In genomic region chr7:27066148-27066547, GRCh38 we compare ENCODE assay signal across 21 cellular contexts. TPM values are rescaled to one million over a fixed set of nuclear protein-coding genes. Genes with fewer than 3 reads are reported as not detected.
A peak's percentile ranks its signal among the peaks of the same experiment; 100 is the strongest.
DNase-seq lines count a peak whose midpoint lies in the region; ATAC-seq and TF ChIP-seq lines count a peak whose summit lies in the region.
"Had no signal": no experiment of that assay in that cellular context is flagged by ENCODE, and none has a peak within 500 bp of the region (broad histone marks: within the 10 kb centered on the region; RNA-seq: fewer than 3 reads in every experiment).

No MANE protein-coding gene starts in this region.

- H3K27ac Mint-ChIP-seq in Calu3 (ENCODE audit: unreplicated experiment), result no peak overlapping the region
- H3K27ac Mint-ChIP-seq: activated CD4-positive, alpha-beta memory T cell treated with anti-CD3 and anti-CD28 coated beads, Interleukin-2, amount 10 ng/mL, durations not matched to agents 7 days and 5 days; activated naive CD8-positive, alpha-beta T cell treated with anti-CD3 and anti-CD28 coated beads, Interleukin-2, amount 10 ng/mL, durations not matched to agents 7 days and 5 days; activated T-cell treated with anti-CD3 and anti-CD28 coated beads, Interleukin-2, amount 50 U/mL, for 72 hours; immature natural killer cell; nephron progenitor cell had no signal

- H3K27me3 ChIP-seq in A673 (replicated peaks; ENCODE audit: insufficient read depth, low read depth, low read length, poor library complexity) (peaks cover under 1% of the 10 kb centered on the region), body of pancreas (no peaks in the 10 kb centered on the region)
- H3K27me3 ChIP-seq: vagina had no signal

- H3K27ac ChIP-seq in A673 (ENCODE audit: low read depth, low read length, poor library complexity, severe bottlenecking) (no peak overlapping the region), body of pancreas (no peak overlapping the region)
- H3K27ac ChIP-seq: vagina, VCaP had no signal

- BruUV-seq in A673 (replicated peaks; lab: Mats Ljungman, UMichigan) (no TSS peak), Calu3 (replicated peaks; lab: Mats Ljungman, UMichigan) (no TSS peak)

- intact Hi-C loops in A673 (cut with micrococcal nuclease; ENCODE audit: unreplicated experiment) (no loop called here), Calu3 (cut with micrococcal nuclease; ENCODE audit: unreplicated experiment) (no loop called here), body of pancreas (cut with DNase I) (no loop called here)

- no peak for ATAC-seq in body of pancreas
- ATAC-seq: activated T-cell treated with anti-CD3 and anti-CD28 coated beads, Interleukin-2, amount 50 U/mL, for 72 hours had no signal

- TF ChIP-seq CTCF in A673 (conservative IDR thresholded peaks at IDR 0.05; ENCODE audit: low read depth, low read length) (no peak), fibroblast of the aortic adventitia (IDR thresholded peaks at IDR 0.05; ENCODE audit: insufficient read depth, low read length) (no peak), Calu3 (IDR thresholded peaks at IDR 0.05; ENCODE audit: unreplicated experiment) (no peak), body of pancreas (IDR thresholded peaks at IDR 0.05) (no peak)

- TF ChIP-seq POLR2A in body of pancreas (IDR thresholded peaks at IDR 0.05), result no peak

- no peaks in the 10 kb centered on the region for H3K4me1 ChIP-seq in A673 (ENCODE audit: insufficient read depth, low read length, poor library complexity, severe bottlenecking)
- H3K4me1 ChIP-seq in body of pancreas, result no peaks in the 10 kb centered on the region
- H3K4me1 ChIP-seq: vagina had no signal

- H3K4me3 ChIP-seq in A673 (ENCODE audit: low read depth, low read length, poor library complexity, severe bottlenecking) (no peak overlapping the region), fibroblast of the aortic adventitia (ENCODE audit: low read depth, low read length) (no peak overlapping the region), body of pancreas (no peak overlapping the region)
- H3K4me3 ChIP-seq: vagina had no signal

- CTCF ChIA-PET in A673 (lab: Charles Lee) (no interaction called here), Calu3 (lab: Charles Lee) (interaction anchor here (0.9 kb wide), 1 partner anchor 18 kb away, joined by 3 read pairs; no protein-coding TSS in a partner anchor)

- no peaks in the 10 kb centered on the region for H3K36me3 Mint-ChIP-seq in Calu3 (ENCODE audit: insufficient read depth, unreplicated experiment)
- H3K36me3 Mint-ChIP-seq: activated naive CD8-positive, alpha-beta T cell treated with anti-CD3 and anti-CD28 coated beads, Interleukin-2, amount 10 ng/mL, durations not matched to agents 7 days and 5 days; immature natural killer cell had no signal

- H3K27me3 Mint-ChIP-seq in Calu3 (ENCODE audit: unreplicated experiment), result no peaks in the 10 kb centered on the region

- H3K9me3 Mint-ChIP-seq in Calu3 (ENCODE audit: low read depth, unreplicated experiment), result no peaks in the 10 kb centered on the region
- H3K9me3 Mint-ChIP-seq: activated CD4-positive, alpha-beta memory T cell treated with anti-CD3 and anti-CD28 coated beads, Interleukin-2, amount 10 ng/mL, durations not matched to agents 7 days and 5 days; activated naive CD8-positive, alpha-beta T cell treated with anti-CD3 and anti-CD28 coated beads, Interleukin-2, amount 10 ng/mL, durations not matched to agents 7 days and 5 days; activated T-cell treated with anti-CD3 and anti-CD28 coated beads, Interleukin-2, amount 50 U/mL, for 72 hours; central memory CD8-positive, alpha-beta T cell; immature natural killer cell; nephron progenitor cell had no signal

- no peak overlapping the region for H3K4me3 Mint-ChIP-seq in Calu3 (ENCODE audit: low read depth, unreplicated experiment)
- H3K4me3 Mint-ChIP-seq: activated CD4-positive, alpha-beta memory T cell treated with anti-CD3 and anti-CD28 coated beads, Interleukin-2, amount 10 ng/mL, durations not matched to agents 7 days and 5 days; activated naive CD8-positive, alpha-beta T cell treated with anti-CD3 and anti-CD28 coated beads, Interleukin-2, amount 10 ng/mL, durations not matched to agents 7 days and 5 days; activated T-cell treated with anti-CD3 and anti-CD28 coated beads, Interleukin-2, amount 50 U/mL, for 72 hours; central memory CD8-positive, alpha-beta T cell; immature natural killer cell; nephron progenitor cell had no signal

- peaks cover 15% of the 10 kb centered on the region for H3K4me1 Mint-ChIP-seq in Calu3 (ENCODE audit: low read depth, unreplicated experiment)
- H3K4me1 Mint-ChIP-seq: activated CD4-positive, alpha-beta memory T cell treated with anti-CD3 and anti-CD28 coated beads, Interleukin-2, amount 10 ng/mL, durations not matched to agents 7 days and 5 days; central memory CD8-positive, alpha-beta T cell; immature natural killer cell had no signal

- DNase-seq in A673 (ENCODE audit: low spot score) (peak; percentile 2), H4 (ENCODE audit: low spot score) (peak; percentile 60), RPMI7951 (ENCODE audit: low read depth) (peak; percentile 81), fibroblast of the aortic adventitia (ENCODE audit: low read depth) (peak; percentile 37), Calu3 (no peak), OCI-M1 (lab: John Stamatoyannopoulos, UW) (no peak), body of pancreas (no peak), T1000 (lab: John Stamatoyannopoulos, UW) (no peak)
- DNase-seq: activated CD4-positive, alpha-beta memory T cell treated with anti-CD3 and anti-CD28 coated beads, Interleukin-2, amount 10 ng/mL, durations not matched to agents 7 days and 5 days; activated naive CD8-positive, alpha-beta T cell treated with anti-CD3 and anti-CD28 coated beads, Interleukin-2, amount 10 ng/mL, durations not matched to agents 7 days and 5 days; activated T-cell treated with anti-CD3 and anti-CD28 coated beads, Interleukin-2, amount 50 U/mL, for 72 hours; effector CD8-positive, alpha-beta T cell; immature natural killer cell; mesendoderm; NCI-H2081; NCI-H526; nephron progenitor cell; SW 1271 had no signal

- H3K36me3 ChIP-seq in A673 (ENCODE audit: insufficient read depth, low read length, poor library complexity, severe bottlenecking), result no peaks in the 10 kb centered on the region
- no peaks in the 10 kb centered on the region for H3K36me3 ChIP-seq in body of pancreas (replicated peaks in 1 of 2; ENCODE audit: insufficient read depth in 1 of 2, low read depth in 2 of 2)
- H3K36me3 ChIP-seq: vagina had no signal

- H3K9me3 ChIP-seq in A673 (ENCODE audit: low read depth, low read length, poor library complexity, severe bottlenecking), result no peaks in the 10 kb centered on the region
- no peaks in the 10 kb centered on the region for H3K9me3 ChIP-seq in body of pancreas
- H3K9me3 ChIP-seq: vagina had no signal

- POLR2A ChIA-PET in A673 (lab: Charles Lee; ENCODE audit: low non-redundant PET), result no interaction called here

- WGBS in body of pancreas, 2 donors, result 50 to 60% methylated on average over 3 of the region's 3 CpGs

RNA-seq across cellular contexts. Expression of gene HOXA1, which starts 29.7 kb away (rescaled TPM):
- total RNA-seq in A673 (2021), result not detected in 2 replicates
- 1.2 and 3.0 TPM in 2 replicates for total RNA-seq in H4 (2014; rRNA removed; shearing (Covaris generic))
- 6.2 and 7.3 TPM in 2 replicates for total RNA-seq in RPMI7951 (2014; rRNA removed; shearing (Covaris generic))
- 0.72 TPM in 1 of 2 replicates, not detected in the other for total RNA-seq in fibroblast of the aortic adventitia (ENCODE audit: low replicate concordance)
- total RNA-seq in Calu3 (2022), result 0.24 and 0.44 TPM in 2 replicates
- not detected for total RNA-seq in body of pancreas

RNA-seq across cellular contexts. Expression of gene HOXA2, which starts 36.3 kb away (rescaled TPM):
- total RNA-seq in A673 (2021) (not detected in 2 replicates), fibroblast of the aortic adventitia (ENCODE audit: low replicate concordance) (0.16 and 3.6 TPM in 2 replicates), Calu3 (2022) (1.9 and 3.2 TPM in 2 replicates), body of pancreas (under 1 TPM in 1 of 2 donors, not detected in 1; 0.66 TPM)
- total RNA-seq in H4 (2014; rRNA removed; shearing (Covaris generic)), result 1.2 TPM in 1 of 2 replicates, not detected in the other
- 0.84 and 1.1 TPM in 2 replicates for total RNA-seq in RPMI7951 (2014; rRNA removed; shearing (Covaris generic))
- total RNA-seq: activated CD4-positive, alpha-beta memory T cell treated with anti-CD3 and anti-CD28 coated beads, Interleukin-2, amount 10 ng/mL, durations not matched to agents 7 days and 5 days; activated naive CD8-positive, alpha-beta T cell treated with anti-CD3 and anti-CD28 coated beads, Interleukin-2, amount 10 ng/mL, durations not matched to agents 7 days and 5 days; activated T-cell treated with anti-CD3 and anti-CD28 coated beads, Interleukin-2, amount 50 U/mL, for 72 hours had no signal

Comparison
In these comparisons a context has a peak if more than half of its experiments do, and no peak if none do; other contexts are left out.
1. DNase-seq: peak in A673 (single experiment), H4 (single experiment), RPMI7951 (single experiment) and fibroblast of the aortic adventitia (single experiment); none in Calu3 (single experiment), OCI-M1 (single experiment), body of pancreas (0 of 4) and T1000 (single experiment).